Comparison of ENCODE assay signal across 14 cellular contexts in the genomic region with DNA sequence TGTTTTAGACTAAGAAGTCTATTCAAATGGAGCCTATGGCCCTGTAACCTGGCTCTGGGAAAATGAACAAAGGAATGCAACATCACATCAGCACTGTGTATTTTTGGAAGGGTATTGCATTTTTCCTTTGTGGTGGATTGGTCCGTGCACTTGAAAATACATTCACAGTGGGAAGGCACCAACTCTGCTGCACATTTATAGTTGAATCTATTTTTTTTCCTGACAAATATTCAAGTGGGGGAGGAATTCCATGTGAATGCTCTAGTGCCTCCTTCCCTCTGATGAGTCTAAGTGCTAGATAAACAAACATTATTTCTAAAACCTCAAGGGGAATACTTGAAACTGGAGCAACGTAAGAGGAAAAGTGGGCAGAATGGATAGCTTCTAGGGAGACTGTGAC.
DNase-seq lines count a peak whose midpoint lies in the region; ATAC-seq and TF ChIP-seq lines count a peak whose summit lies in the region.
"Had no signal": no experiment of that assay in that cellular context is flagged by ENCODE, and none has a peak within 500 bp of the region (broad histone marks: within the 10 kb centered on the region; RNA-seq: fewer than 3 reads in every experiment).

No MANE protein-coding gene starts in this region.

- H3K4me3 ChIP-seq in AG04450 (ENCODE audit: low read depth, low read length): no peak overlapping the region
- H3K4me3 ChIP-seq in mesenchymal stem cell (ENCODE audit: insufficient read depth in 1 of 2, low read depth in 1 of 2, low read length in 2 of 2): no peak overlapping the region
- H3K4me3 ChIP-seq in H7 (ENCODE audit: insufficient read depth, low read depth, low read length): no peak overlapping the region
- H3K4me3 ChIP-seq: SJCRH30 had no signal

- 0% methylated on average over 1 of the region's 2 CpGs for WGBS in mesenchymal stem cell

- H3K14ac ChIP-seq in mesenchymal stem cell (ENCODE audit: low read length in 2 of 2): no peak overlapping the region

- no peak overlapping the region for H3K23ac ChIP-seq in mesenchymal stem cell (ENCODE audit: low read length in 2 of 2)

- no peak overlapping the region for H2BK12ac ChIP-seq in mesenchymal stem cell (ENCODE audit: low read length in 2 of 2)

- H4K91ac ChIP-seq in mesenchymal stem cell (ENCODE audit: low read length): no peak overlapping the region

- ATAC-seq in HG03439 (IDR thresholded peaks at IDR 0.05; ENCODE audit: unreplicated experiment): no peak

- H3K18ac ChIP-seq in mesenchymal stem cell (ENCODE audit: low read depth in 1 of 2, low read length in 2 of 2): no peak overlapping the region

- H3K4ac ChIP-seq in mesenchymal stem cell (ENCODE audit: low read depth in 1 of 2, low read length in 2 of 2): no peak overlapping the region

- H3K27ac ChIP-seq in AG04450 (ENCODE audit: low read depth, low read length): peak overlapping the region; percentile 68
- peak overlapping the region; percentile 87 for H3K27ac ChIP-seq in mesenchymal stem cell (ENCODE audit: low read length, poor library complexity, severe bottlenecking)
- H3K27ac ChIP-seq: epithelial cell of prostate, SJCRH30 had no signal

- H3K4me2 ChIP-seq in mesenchymal stem cell (ENCODE audit: low read length, poor library complexity, severe bottlenecking): peak overlapping the region; percentile 27

- no peak overlapping the region for H2AK5ac ChIP-seq in mesenchymal stem cell (ENCODE audit: low read length, severe bottlenecking)

- TF ChIP-seq CTCF in AG04450 (IDR thresholded peaks at IDR 0.05; ENCODE audit: low read depth, low read length): no peak

- no peak overlapping the region for H4K8ac ChIP-seq in mesenchymal stem cell (ENCODE audit: low read length)

- H3K27me3 ChIP-seq in AG04450 (ENCODE audit: control insufficient read depth, insufficient read depth, low read length) (no peaks in the 10 kb centered on the region), mesenchymal stem cell (ENCODE audit: control insufficient read depth in 1 of 2, insufficient read depth in 1 of 2, low read length in 2 of 2) (no peaks in the 10 kb centered on the region), H7 (ENCODE audit: control insufficient read depth, insufficient read depth, low read length) (no peaks in the 10 kb centered on the region)
- H3K27me3 ChIP-seq: SJCRH30 had no signal

- POLR2A ChIA-PET in AG04450 (lab: Yijun Ruan, JAX): interaction anchor here (1.1 kb wide), 1 partner anchor 116 kb away, joined by 3 read pairs; no protein-coding TSS in a partner anchor

- H3K79me1 ChIP-seq in mesenchymal stem cell (replicated peaks; ENCODE audit: low read length, poor library complexity, severe bottlenecking): peaks cover 10% of the 10 kb centered on the region

- H3K9ac ChIP-seq in mesenchymal stem cell (ENCODE audit: low read length): peak overlapping the region; percentile 31

- H2BK15ac ChIP-seq in mesenchymal stem cell (ENCODE audit: low read depth, poor library complexity, severe bottlenecking): no peak overlapping the region

- H3K4me1 ChIP-seq in mesenchymal stem cell (ENCODE audit: control insufficient read depth, insufficient read depth, low read depth, low read length): peaks cover 1% of the 10 kb centered on the region

- H3K36me3 ChIP-seq in mesenchymal stem cell (ENCODE audit: control insufficient read depth in 1 of 2, insufficient read depth in 2 of 2, low read depth in 1 of 2, low read length in 2 of 2) (no peaks in the 10 kb centered on the region), H7 (replicated peaks; ENCODE audit: control insufficient read depth, insufficient read depth, low read length) (no peaks in the 10 kb centered on the region)
- H3K36me3 ChIP-seq: SJCRH30 had no signal

- DNase-seq in AG04450 (ENCODE audit: low read depth, low spot score) (peak; percentile 57), H4 (ENCODE audit: low spot score) (peak; percentile 18), amniotic epithelial cell (ENCODE audit: low read depth) (peak; percentile 51), mesenchymal stem cell (peak; percentile 60), NCI-H2081 (lab: John Stamatoyannopoulos, UW) (no peak), H7 (no peak), D341Med (ENCODE audit: low spot score) (no peak)
- DNase-seq: activated CD4-positive, alpha-beta T cell treated with anti-CD3 and anti-CD28 coated beads, Interleukin-2, amount 50 U/mL, for 1 hour; CD4-positive, alpha-beta memory T cell; NCI-H1436; stimulated activated CD4-positive, alpha-beta T cell treated with anti-CD3 and anti-CD28 coated beads, Interleukin-15, amount 100 ng/mL, for 24 hours had no signal

- no peaks in the 10 kb centered on the region for H3K9me3 ChIP-seq in AG04450 (ENCODE audit: control insufficient read depth, insufficient read depth, low read length)
- H3K9me3 ChIP-seq in mesenchymal stem cell (ENCODE audit: control insufficient read depth, low read length): no peaks in the 10 kb centered on the region

- peak overlapping the region; percentile 66 for H2BK5ac ChIP-seq in mesenchymal stem cell (ENCODE audit: low read depth, low read length, poor library complexity, severe bottlenecking)

- no peak overlapping the region for H2AFZ ChIP-seq in mesenchymal stem cell (ENCODE audit: low read depth, low read length)

- H2BK120ac ChIP-seq in mesenchymal stem cell (ENCODE audit: low read depth, low read length): no peak overlapping the region

- CTCF ChIA-PET in AG04450 (lab: Charles Lee): interaction anchor here (0.7 to 4.6 kb wide), 9 partner anchors 11 to 332 kb away, joined by 3 to 32 read pairs (median 3); no protein-coding TSS in a partner anchor

Comparison
In these comparisons a context has a peak if more than half of its experiments do, and no peak if none do; other contexts are left out.
1. DNase-seq: peak in AG04450 (single experiment), H4 (single experiment), amniotic epithelial cell (single experiment) and mesenchymal stem cell (single experiment); none in NCI-H2081 (0 of 2), H7 (single experiment) and D341Med (single experiment).